Comparison of ENCODE assay signal across 33 cellular contexts in the genomic region with DNA sequence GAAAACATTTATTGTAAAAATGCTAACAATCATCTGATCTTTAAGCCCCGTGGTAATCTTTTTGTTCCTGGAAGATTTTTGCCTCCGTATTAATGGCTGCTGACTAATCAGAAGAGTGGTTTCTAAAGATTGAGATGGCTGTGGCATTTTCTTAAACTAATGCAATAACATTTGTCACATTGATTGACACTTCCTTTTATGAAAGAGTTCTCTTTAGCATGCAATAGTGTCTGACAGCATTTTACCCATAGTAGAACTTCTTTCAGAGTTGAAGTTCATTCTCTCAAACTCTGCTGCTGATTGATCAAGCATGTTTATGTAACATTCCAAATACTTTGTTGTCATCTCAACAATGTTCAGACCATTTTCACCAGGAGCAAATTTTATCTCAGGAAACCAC. TPM values are rescaled to one million over a fixed set of nuclear protein-coding genes. Genes with fewer than 3 reads are reported as not detected.
"Had no signal": no experiment of that assay in that cellular context is flagged by ENCODE, and none has a peak within 500 bp of the region (broad histone marks: within the 10 kb centered on the region; RNA-seq: fewer than 3 reads in every experiment).

No MANE protein-coding gene starts in this region.

- H3K27ac ChIP-seq: coronary artery, esophagus squamous epithelium, left ventricle myocardium inferior, lower lobe of right lung, prostate gland, right atrium auricular region, stomach, thyroid gland had no signal

- H3K4me1 ChIP-seq: esophagus squamous epithelium, left ventricle myocardium inferior, lower lobe of right lung, prostate gland, right atrium auricular region, stomach, thyroid gland had no signal

- H3K27me3 Mint-ChIP-seq: memory B cell had no signal

- H3K36me3 Mint-ChIP-seq: immature natural killer cell; memory B cell; natural killer cell; stimulated activated effector memory CD8-positive, alpha-beta T cell treated with anti-CD3 and anti-CD28 coated beads, Interleukin-12 subunit alpha, Interleukin-12 subunit beta, amount 100 ng/mL, for 72 hours had no signal

- H3K27me3 ChIP-seq: esophagus squamous epithelium, heart right ventricle, right atrium auricular region, stomach, thyroid gland had no signal

- H3K4me1 Mint-ChIP-seq: immature natural killer cell; memory B cell; natural killer cell; stimulated activated effector memory CD8-positive, alpha-beta T cell treated with anti-CD3 and anti-CD28 coated beads, Interleukin-12 subunit alpha, Interleukin-12 subunit beta, amount 100 ng/mL, for 72 hours had no signal

- H3K9me3 ChIP-seq: esophagus squamous epithelium, lower lobe of right lung, prostate gland, thyroid gland had no signal

- FAIRE-seq: endometrium had no signal

- H3K36me3 ChIP-seq: esophagus squamous epithelium, left ventricle myocardium inferior, lower lobe of right lung, prostate gland, right atrium auricular region, stomach, thyroid gland had no signal

- ATAC-seq: heart right ventricle; left colon; lower lobe of right lung; natural killer cell; sciatic nerve; stimulated activated effector memory CD8-positive, alpha-beta T cell treated with anti-CD3 and anti-CD28 coated beads, Interleukin-12 subunit alpha, Interleukin-12 subunit beta, amount 100 ng/mL, for 72 hours had no signal

- DNase-seq: dermis blood vessel endothelial cell; effector memory CD4-positive, alpha-beta T cell; erythroblast; esophagus squamous epithelium; foreskin melanocyte; glutamatergic neuron; heart right ventricle; hippocampal formation; immature natural killer cell; islet precursor cell; kidney glomerular epithelial cell; left colon; left ventricle myocardium inferior; lower lobe of right lung; natural killer cell; nucleus accumbens; stimulated activated CD4-positive, alpha-beta T cell treated with anti-CD3 and anti-CD28 coated beads, Interleukin-2, amount 100 ng/mL, for 24 hours; stimulated activated CD4-positive, alpha-beta T cell treated with anti-CD3 and anti-CD28 coated beads, Interleukin-4, amount 100 ng/mL, for 24 hours; stimulated activated naive CD4-positive, alpha-beta T cell treated with Interleukin-2 at 50 U/mL for 16 hours; stomach; thyroid gland had no signal

- H3K27ac Mint-ChIP-seq: immature natural killer cell; memory B cell; natural killer cell; stimulated activated effector memory CD8-positive, alpha-beta T cell treated with anti-CD3 and anti-CD28 coated beads, Interleukin-12 subunit alpha, Interleukin-12 subunit beta, amount 100 ng/mL, for 72 hours had no signal

- H3K4me3 ChIP-seq: coronary artery, esophagus squamous epithelium, left ventricle myocardium inferior, lower lobe of right lung, prostate gland, right atrium auricular region, stomach, thyroid gland had no signal

- H3K4me3 Mint-ChIP-seq: immature natural killer cell; memory B cell; natural killer cell; stimulated activated effector memory CD8-positive, alpha-beta T cell treated with anti-CD3 and anti-CD28 coated beads, Interleukin-12 subunit alpha, Interleukin-12 subunit beta, amount 100 ng/mL, for 72 hours had no signal

RNA-seq across cellular contexts. Expression of a gene that starts 26.8 kb away (rescaled TPM):
- total RNA-seq: dermis blood vessel endothelial cell, esophagus squamous epithelium, left colon, left ventricle myocardium inferior, lower lobe of right lung, mononuclear cell, natural killer cell, osteocyte, sciatic nerve, subcutaneous adipose tissue, temporal lobe, thyroid gland, urinary bladder had no signal
- polyA plus RNA-seq: immature natural killer cell, stomach had no signal
